1 cellular context compared by ENCODE assay signal in the genomic region with DNA sequence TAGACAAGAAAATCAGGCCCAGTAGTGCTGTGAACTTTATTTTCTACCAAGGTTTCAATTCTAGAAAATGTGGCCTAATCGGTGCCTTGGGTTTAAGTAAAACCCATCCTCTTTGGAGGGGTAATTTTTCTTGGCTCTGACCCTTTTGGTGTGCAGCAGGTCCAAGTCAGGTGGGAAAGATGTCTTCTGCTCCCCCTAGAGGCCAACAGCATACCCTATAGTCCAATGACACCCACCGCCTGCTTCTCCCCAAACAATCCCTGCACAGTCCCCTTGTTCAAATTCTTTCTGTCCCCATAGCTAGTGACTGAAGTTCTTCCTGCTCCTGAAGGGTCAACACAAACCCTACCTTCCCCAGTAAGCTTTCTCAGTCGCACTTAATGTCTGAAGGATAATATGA.
TF ChIP-seq lines count a peak whose summit lies in the region.

No MANE protein-coding gene starts in this region.

TF ChIP-seq in Ishikawa, 13 proteins besides CTCF, POLR2A, EP300 and RAD21 (continued from another document):
- TF ChIP-seq MAX (IDR thresholded peaks at IDR 0.05) = no peak
- no peak for TF ChIP-seq TEAD4 (IDR thresholded peaks at IDR 0.05)
- no peak for TF ChIP-seq CREB1 (IDR thresholded peaks at IDR 0.05; ENCODE audit: low read depth)
- no peak for TF ChIP-seq USF1 (IDR thresholded peaks at IDR 0.05)
